1 cellular context compared by ENCODE assay signal in genomic region chr2:20013061-20013721, GRCh38.
A peak's percentile ranks its signal among the peaks of the same experiment; 100 is the strongest.
TF ChIP-seq lines count a peak whose summit lies in the region.

No MANE protein-coding gene starts in this region.

TF ChIP-seq in HepG2, 621 proteins besides CTCF, POLR2A, EP300 and RAD21 (continued from another document and continues in another):
- TF ChIP-seq ZNF142 (CRISPR knock-in tag; IDR thresholded peaks at IDR 0.05) (no peak), SRSF1 (optimal IDR thresholded peaks at IDR 0.05; ENCODE audit: low read depth, low read length) (no peak), NCOA2 (CRISPR knock-in tag; IDR thresholded peaks at IDR 0.05) (peak; percentile 96), HOXA5 (CRISPR knock-in tag; IDR thresholded peaks at IDR 0.05) (no peak), NFIB (CRISPR knock-in tag; IDR thresholded peaks at IDR 0.05; ENCODE audit: borderline replicate concordance) (no peak), ZNF589 (CRISPR knock-in tag; conservative IDR thresholded peaks at IDR 0.05) (no peak), TCF7L2 (IDR thresholded peaks at IDR 0.05; ENCODE audit: low read depth, low read length) (no peak), MBD4 (IDR thresholded peaks at IDR 0.05; ENCODE audit: borderline replicate concordance, low read length) (no peak), ZNF530 (CRISPR knock-in tag; IDR thresholded peaks at IDR 0.05; ENCODE audit: low read depth) (no peak), NAIF1 (CRISPR knock-in tag; IDR thresholded peaks at IDR 0.05; ENCODE audit: borderline replicate concordance) (no peak), CENPX (CRISPR knock-in tag; IDR thresholded peaks at IDR 0.05) (no peak), ZBTB39 (CRISPR knock-in tag; IDR thresholded peaks at IDR 0.05) (no peak), KDM3A (CRISPR knock-in tag; IDR thresholded peaks at IDR 0.05; ENCODE audit: low read depth) (no peak), ZNF704 (CRISPR knock-in tag; IDR thresholded peaks at IDR 0.05; ENCODE audit: borderline replicate concordance) (no peak), ZNF10 (CRISPR knock-in tag; IDR thresholded peaks at IDR 0.05; ENCODE audit: borderline replicate concordance, low read depth) (no peak), KAT2B (IDR thresholded peaks at IDR 0.05; ENCODE audit: borderline replicate concordance, low read depth, low read length) (no peak), SP2 (CRISPR knock-in tag; IDR thresholded peaks at IDR 0.05) (no peak), ZNF350 (CRISPR knock-in tag; IDR thresholded peaks at IDR 0.05; ENCODE audit: borderline replicate concordance, low read depth) (no peak), HHEX (CRISPR knock-in tag; IDR thresholded peaks at IDR 0.05) (no peak), NFRKB (IDR thresholded peaks at IDR 0.05) (no peak), ZSCAN31 (CRISPR knock-in tag; IDR thresholded peaks at IDR 0.05; ENCODE audit: low read depth) (peak; percentile 82; the same call in 1 of the 2 replicates), ZNF136 (CRISPR knock-in tag; IDR thresholded peaks at IDR 0.05; ENCODE audit: low read depth) (no peak; the same call in 1 of the 2 replicates), ZNF781 (CRISPR knock-in tag; IDR thresholded peaks at IDR 0.05; ENCODE audit: borderline replicate concordance, not compliant biosample characterization) (no peak), ZNF713 (CRISPR knock-in tag; IDR thresholded peaks at IDR 0.05) (no peak), GZF1 (CRISPR knock-in tag; IDR thresholded peaks at IDR 0.05) (no peak), KLF9 (CRISPR knock-in tag; IDR thresholded peaks at IDR 0.05; ENCODE audit: low read depth) (no peak; the same call in 1 of the 2 replicates), ZNF556 (CRISPR knock-in tag; IDR thresholded peaks at IDR 0.05; ENCODE audit: borderline replicate concordance) (0 out of 2 replicates have a peak, but pooled peaks have one; percentile 43), SRSF9 (IDR thresholded peaks at IDR 0.05; ENCODE audit: borderline replicate concordance, insufficient read depth, low read depth, low read length, poor library complexity, severe bottlenecking) (no peak), ZNF549 (CRISPR knock-in tag; IDR thresholded peaks at IDR 0.05) (no peak), ARNT (IDR thresholded peaks at IDR 0.05) (no peak), SP4 (CRISPR knock-in tag; IDR thresholded peaks at IDR 0.05) (no peak), SNAPC5 (CRISPR knock-in tag; IDR thresholded peaks at IDR 0.05; ENCODE audit: borderline replicate concordance) (no peak), CBX5 (CRISPR knock-in tag; IDR thresholded peaks at IDR 0.05; ENCODE audit: borderline replicate concordance) (no peak), MIER2 (CRISPR knock-in tag; IDR thresholded peaks at IDR 0.05) (no peak), SMC3 (IDR thresholded peaks at IDR 0.05; ENCODE audit: low read length) (no peak), CENPBD1 (CRISPR knock-in tag; IDR thresholded peaks at IDR 0.05; ENCODE audit: borderline replicate concordance, low read depth) (no peak), SNAI1 (CRISPR knock-in tag; IDR thresholded peaks at IDR 0.05; ENCODE audit: borderline replicate concordance) (no peak), MTA3 (CRISPR knock-in tag; IDR thresholded peaks at IDR 0.05) (no peak), ZKSCAN1 (IDR thresholded peaks at IDR 0.05; ENCODE audit: low read length) (no peak)
- TF ChIP-seq, protein P1, sequence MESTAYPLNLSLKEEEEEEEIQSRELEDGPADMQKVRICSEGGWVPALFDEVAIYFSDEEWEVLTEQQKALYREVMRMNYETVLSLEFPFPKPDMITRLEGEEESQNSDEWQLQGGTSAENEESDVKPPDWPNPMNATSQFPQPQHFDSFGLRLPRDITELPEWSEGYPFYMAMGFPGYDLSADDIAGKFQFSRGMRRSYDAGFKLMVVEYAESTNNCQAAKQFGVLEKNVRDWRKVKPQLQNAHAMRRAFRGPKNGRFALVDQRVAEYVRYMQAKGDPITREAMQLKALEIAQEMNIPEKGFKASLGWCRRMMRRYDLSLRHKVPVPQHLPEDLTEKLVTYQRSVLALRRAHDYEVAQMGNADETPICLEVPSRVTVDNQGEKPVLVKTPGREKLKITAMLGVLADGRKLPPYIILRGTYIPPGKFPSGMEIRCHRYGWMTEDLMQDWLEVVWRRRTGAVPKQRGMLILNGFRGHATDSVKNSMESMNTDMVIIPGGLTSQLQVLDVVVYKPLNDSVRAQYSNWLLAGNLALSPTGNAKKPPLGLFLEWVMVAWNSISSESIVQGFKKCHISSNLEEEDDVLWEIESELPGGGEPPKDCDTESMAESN (CRISPR knock-in tag; conservative IDR thresholded peaks at IDR 0.05) = no peak
- TF ChIP-seq, protein P2, sequence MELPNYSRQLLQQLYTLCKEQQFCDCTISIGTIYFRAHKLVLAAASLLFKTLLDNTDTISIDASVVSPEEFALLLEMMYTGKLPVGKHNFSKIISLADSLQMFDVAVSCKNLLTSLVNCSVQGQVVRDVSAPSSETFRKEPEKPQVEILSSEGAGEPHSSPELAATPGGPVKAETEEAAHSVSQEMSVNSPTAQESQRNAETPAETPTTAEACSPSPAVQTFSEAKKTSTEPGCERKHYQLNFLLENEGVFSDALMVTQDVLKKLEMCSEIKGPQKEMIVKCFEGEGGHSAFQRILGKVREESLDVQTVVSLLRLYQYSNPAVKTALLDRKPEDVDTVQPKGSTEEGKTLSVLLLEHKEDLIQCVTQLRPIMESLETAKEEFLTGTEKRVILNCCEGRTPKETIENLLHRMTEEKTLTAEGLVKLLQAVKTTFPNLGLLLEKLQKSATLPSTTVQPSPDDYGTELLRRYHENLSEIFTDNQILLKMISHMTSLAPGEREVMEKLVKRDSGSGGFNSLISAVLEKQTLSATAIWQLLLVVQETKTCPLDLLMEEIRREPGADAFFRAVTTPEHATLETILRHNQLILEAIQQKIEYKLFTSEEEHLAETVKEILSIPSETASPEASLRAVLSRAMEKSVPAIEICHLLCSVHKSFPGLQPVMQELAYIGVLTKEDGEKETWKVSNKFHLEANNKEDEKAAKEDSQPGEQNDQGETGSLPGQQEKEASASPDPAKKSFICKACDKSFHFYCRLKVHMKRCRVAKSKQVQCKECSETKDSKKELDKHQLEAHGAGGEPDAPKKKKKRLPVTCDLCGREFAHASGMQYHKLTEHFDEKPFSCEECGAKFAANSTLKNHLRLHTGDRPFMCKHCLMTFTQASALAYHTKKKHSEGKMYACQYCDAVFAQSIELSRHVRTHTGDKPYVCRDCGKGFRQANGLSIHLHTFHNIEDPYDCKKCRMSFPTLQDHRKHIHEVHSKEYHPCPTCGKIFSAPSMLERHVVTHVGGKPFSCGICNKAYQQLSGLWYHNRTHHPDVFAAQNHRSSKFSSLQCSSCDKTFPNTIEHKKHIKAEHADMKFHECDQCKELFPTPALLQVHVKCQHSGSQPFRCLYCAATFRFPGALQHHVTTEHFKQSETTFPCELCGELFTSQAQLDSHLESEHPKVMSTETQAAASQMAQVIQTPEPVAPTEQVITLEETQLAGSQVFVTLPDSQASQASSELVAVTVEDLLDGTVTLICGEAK (IDR thresholded peaks at IDR 0.05) = no peak
- TF ChIP-seq, protein P2 (CRISPR knock-in tag; IDR thresholded peaks at IDR 0.05) = no peak; the same call in 1 of the 2 replicates
